20 cellular contexts compared by ENCODE assay signal in genomic region chr5:175290379-175290778, GRCh38.
DNase-seq lines count a peak whose midpoint lies in the region; ATAC-seq, FAIRE-seq and TF ChIP-seq lines count a peak whose summit lies in the region.
"Had no signal": no experiment of that assay in that cellular context is flagged by ENCODE, and none has a peak within 500 bp of the region (broad histone marks: within the 10 kb centered on the region; RNA-seq: fewer than 3 reads in every experiment).

No MANE protein-coding gene starts in this region.

- no peak overlapping the region for H3K27ac ChIP-seq in trophoblast cell (ENCODE audit: low read depth, low read length)
- no peak overlapping the region for H3K27ac ChIP-seq in pancreas
- H3K27ac ChIP-seq: 22Rv1; BLaER1 treated with 17β-estradiol and CSF1 and Interleukin-3, amounts not matched to agents 10 nM and 100 nM; C4-2B had no signal

- H3K9me3 ChIP-seq in trophoblast cell (ENCODE audit: insufficient read depth, low read depth, low read length) (peaks cover 2% of the 10 kb centered on the region), pancreas (no peaks in the 10 kb centered on the region)

- H3K18ac ChIP-seq in trophoblast cell (ENCODE audit: low read length) = no peak overlapping the region

- H2AFZ ChIP-seq in trophoblast cell (ENCODE audit: insufficient read depth, low read length, poor library complexity) = no peak overlapping the region

- no peak overlapping the region for H2BK12ac ChIP-seq in trophoblast cell (ENCODE audit: low read length)

- no peak overlapping the region for H4K12ac ChIP-seq in trophoblast cell (ENCODE audit: low read depth, low read length)

- H3K79me2 ChIP-seq in trophoblast cell (ENCODE audit: control insufficient read depth, insufficient read depth, low read length, poor library complexity) = peaks cover 2% of the 10 kb centered on the region

- H3K9ac ChIP-seq in trophoblast cell (ENCODE audit: low read length) = no peak overlapping the region
- H3K9ac ChIP-seq: BLaER1 treated with 17β-estradiol and CSF1 and Interleukin-3, amounts not matched to agents 10 nM and 100 nM had no signal

- H3K4me1 ChIP-seq in trophoblast cell (ENCODE audit: control insufficient read depth in 1 of 2, insufficient read depth in 2 of 2, low read length in 2 of 2) = peaks cover 8 to 16% of the 10 kb centered on the region in 2 experiments
- no peaks in the 10 kb centered on the region for H3K4me1 ChIP-seq in pancreas
- H3K4me1 ChIP-seq: BLaER1 treated with 17β-estradiol and CSF1 and Interleukin-3, amounts not matched to agents 10 nM and 100 nM had no signal

- DNase-seq in NCI-H1417 (lab: John Stamatoyannopoulos, UW) (peak in 2 of 3 experiments; percentile 3 to 33), NCI-H1417 treated with DMSO at 0.1 percent for 48 hours (lab: John Stamatoyannopoulos, UW) (no peak), ELF-1 (ENCODE audit: low read depth, low spot score) (peak; percentile 28), NCI-H69 (lab: John Stamatoyannopoulos, UW) (peak; percentile 2), trophoblast cell (peak; percentile 70 to 82), pancreas (no peak), DMS 273 (lab: John Stamatoyannopoulos, UW; ENCODE audit: unreplicated experiment) (no peak)
- DNase-seq: AML-193; CD4-positive, alpha-beta T cell; CD8-positive, alpha-beta T cell; COR-L47; DMS79 treated with DMSO at 0.1 percent for 48 hours; GDM1 had no signal

- H2AK5ac ChIP-seq in trophoblast cell (ENCODE audit: low read length) = no peak overlapping the region

- no peak overlapping the region for H2BK5ac ChIP-seq in trophoblast cell (ENCODE audit: low read depth, low read length, poor library complexity)

- no peak overlapping the region for H4K8ac ChIP-seq in trophoblast cell (ENCODE audit: low read depth, low read length)

- no peak for ATAC-seq in pancreas
- ATAC-seq: A549; CD8-positive, alpha-beta T cell; GM12878 had no signal

- H3K79me1 ChIP-seq in trophoblast cell (ENCODE audit: low read length) = peaks cover 20% of the 10 kb centered on the region

- no CpG with 5 or more reads among the region's 4 CpGs for WGBS in trophoblast cell (ENCODE audit: extremely low coverage, insufficient coverage, insufficient read length)
- 59 to 65% methylated on average over 4 of the region's 4 CpGs for WGBS in pancreas, 2 donors

- no peaks in the 10 kb centered on the region for H3K36me3 ChIP-seq in trophoblast cell (ENCODE audit: control insufficient read depth in 1 of 2, insufficient read depth in 2 of 2, low read length in 2 of 2)
- H3K36me3 ChIP-seq in pancreas = no peaks in the 10 kb centered on the region
- H3K36me3 ChIP-seq: BLaER1 treated with 17β-estradiol and CSF1 and Interleukin-3, amounts not matched to agents 10 nM and 100 nM had no signal

- H3K4me3 ChIP-seq in trophoblast cell (ENCODE audit: low read depth, low read length) (no peak overlapping the region), pancreas (no peak overlapping the region)
- H3K4me3 ChIP-seq: A549; BLaER1 treated with 17β-estradiol and CSF1 and Interleukin-3, amounts not matched to agents 10 nM and 100 nM; GM12878 had no signal

- peak overlapping the region; percentile 9 for H4K91ac ChIP-seq in trophoblast cell (ENCODE audit: low read depth, low read length)

- no peaks in the 10 kb centered on the region for H3K27me3 ChIP-seq in trophoblast cell (ENCODE audit: insufficient read depth, low read length)
- no peaks in the 10 kb centered on the region for H3K27me3 ChIP-seq in pancreas
- H3K27me3 ChIP-seq: BLaER1 treated with 17β-estradiol and CSF1 and Interleukin-3, amounts not matched to agents 10 nM and 100 nM had no signal

- TF ChIP-seq CTCF in pancreas (IDR thresholded peaks at IDR 0.05) = no peak

- no peak for FAIRE-seq in pancreas (lab: Jason Lieb, UNC)
- FAIRE-seq: A549, GM12878, GM12892, GM18507 had no signal

- no peak overlapping the region for H3K4ac ChIP-seq in trophoblast cell (ENCODE audit: low read depth, low read length)

- intact Hi-C loops in pancreas (cut with DNase I) = no loop called here

- no peak overlapping the region for H3K14ac ChIP-seq in trophoblast cell (ENCODE audit: low read length)

- no peak overlapping the region for H2BK120ac ChIP-seq in trophoblast cell (ENCODE audit: insufficient read depth, low read length, poor library complexity)

- no peak overlapping the region for H3K4me2 ChIP-seq in trophoblast cell (ENCODE audit: low read length)
- H3K4me2 ChIP-seq: A549; BLaER1 treated with 17β-estradiol and CSF1 and Interleukin-3, amounts not matched to agents 10 nM and 100 nM had no signal

- H3K23ac ChIP-seq in trophoblast cell (ENCODE audit: low read length) = no peak overlapping the region

Comparison
In these comparisons a context has a peak if more than half of its experiments do, and no peak if none do; other contexts are left out.
1. DNase-seq: peak in NCI-H1417 (2 of 3), ELF-1 (single experiment), NCI-H69 (single experiment) and trophoblast cell (2 of 2); none in NCI-H1417 treated with DMSO at 0.1 percent for 48 hours (single experiment), pancreas (0 of 6) and DMS 273 (single experiment).